Comparison of ENCODE assay signal across 7 cellular contexts in genomic region chr20:25408170-25408547, GRCh38. TPM values are rescaled to one million over a fixed set of nuclear protein-coding genes. Genes with fewer than 3 reads are reported as not detected.
DNase-seq lines count a peak whose midpoint lies in the region; ATAC-seq and TF ChIP-seq lines count a peak whose summit lies in the region.

No MANE protein-coding gene starts in this region.

- no peaks in the 10 kb centered on the region for H3F3A ChIP-seq in smooth muscle cell (ENCODE audit: low read depth)

- H3K79me2 ChIP-seq in smooth muscle cell (ENCODE audit: low read depth), result peaks cover 15% of the 10 kb centered on the region

- H3K4me2 ChIP-seq in smooth muscle cell, result peak overlapping the region; percentile 87

- H4K20me1 ChIP-seq in smooth muscle cell (ENCODE audit: low read depth), result no peaks in the 10 kb centered on the region

- no peaks in the 10 kb centered on the region for H3K27me3 Mint-ChIP-seq in T-cell

- H3K36me3 Mint-ChIP-seq in T-cell, result peaks cover 4% of the 10 kb centered on the region

- 2% methylated on average over 4 of the region's 4 CpGs for WGBS in smooth muscle cell (ENCODE audit: low lambda C conversion rate)

- H3K4me1 Mint-ChIP-seq in T-cell, result peaks cover 12 to 19% (median 18%) of the 10 kb centered on the region in 3 donors

- no peak overlapping the region for H3K27ac Mint-ChIP-seq in T-cell

- peak overlapping the region; percentile 87 for H2AFZ ChIP-seq in smooth muscle cell (ENCODE audit: low read depth)

- no peaks in the 10 kb centered on the region for H3K4me1 ChIP-seq in HEK293 (ENCODE audit: control insufficient read depth, insufficient read depth, low read length)
- peaks cover 10% of the 10 kb centered on the region for H3K4me1 ChIP-seq in smooth muscle cell (ENCODE audit: low read depth)

- TF ChIP-seq CTCF in HEK293 (tag by site-specific recombination; IDR thresholded peaks at IDR 0.05) (no peak), smooth muscle cell (IDR thresholded peaks at IDR 0.05; ENCODE audit: borderline replicate concordance, insufficient read depth, poor library complexity, severe bottlenecking) (no peak)

- ATAC-seq in T-cell (replicated peaks in 1 of 4), result no peak
- no peak for ATAC-seq in GM21515 (IDR thresholded peaks at IDR 0.05; ENCODE audit: unreplicated experiment)
- ATAC-seq in HG03196 (IDR thresholded peaks at IDR 0.05; ENCODE audit: unreplicated experiment), result no peak

- no peaks in the 10 kb centered on the region for H3K27me3 ChIP-seq in smooth muscle cell (ENCODE audit: low read depth)

- peaks cover 7 to 20% of the 10 kb centered on the region in 2 experiments; a peak in 2 of 3 replicates for H3K36me3 ChIP-seq in HEK293 (ENCODE audit: control insufficient read depth in 2 of 2, insufficient read depth in 1 of 2, low read length in 2 of 2)
- no peaks in the 10 kb centered on the region for H3K36me3 ChIP-seq in smooth muscle cell (ENCODE audit: low read depth)

- POLR2A ChIA-PET in HEK293 (lab: Yijun Ruan, JAX) (interaction anchor here (0.8 to 1.8 kb wide), 5 partner anchors 9 to 213 kb away, joined by 3 to 7 read pairs (median 5); partner anchors contain the start of gene ENTPD6), T-cell (lab: Charles Lee) (no interaction called here)

- no peaks in the 10 kb centered on the region for H3K9me3 ChIP-seq in HEK293 (ENCODE audit: control insufficient read depth, insufficient read depth, low read depth, low read length)
- H3K9me3 ChIP-seq in smooth muscle cell (replicated peaks; ENCODE audit: low read depth), result no peaks in the 10 kb centered on the region

- H3K9me3 Mint-ChIP-seq in T-cell, result peaks cover 0 to 12% (median 5%) of the 10 kb centered on the region in 3 donors

- CTCF ChIA-PET in HEK293 (lab: Yijun Ruan, JAX), result interaction anchor here (0.5 to 2.4 kb wide), 2 partner anchors 9 to 15 kb away, joined by 3 to 14 read pairs; no protein-coding TSS in a partner anchor
- CTCF ChIA-PET in T-cell (lab: Charles Lee), result interaction anchor here (0.5 to 2.0 kb wide), 4 partner anchors 9 to 63 kb away, joined by 3 to 9 read pairs (median 6); partner anchors contain the start of gene ABHD12 (in 1 of the 2)

- peak overlapping the region; percentile 63 for H3K9ac ChIP-seq in smooth muscle cell (ENCODE audit: low read depth)

- DNase-seq in T-cell (no peak), germinal center (ENCODE audit: low spot score) (peak; percentile 11), smooth muscle cell (lab: John Stamatoyannopoulos, UW; ENCODE audit: unreplicated experiment) (no peak), foreskin melanocyte (no peak)

- H3K4me3 Mint-ChIP-seq in T-cell, result peak overlapping the region; percentile 83 to 94 (median 92)

- H3K4me3 ChIP-seq in HEK293 (ENCODE audit: low read depth, low read length) (peak overlapping the region; percentile 83), smooth muscle cell (peak overlapping the region; percentile 68)

- H3K27ac ChIP-seq in HEK293 (ENCODE audit: extremely low read depth, low read depth, low read length), result peak overlapping the region; percentile 87
- H3K27ac ChIP-seq in smooth muscle cell (ENCODE audit: low read depth), result no peak overlapping the region

TF ChIP-seq in HEK293, 187 proteins besides CTCF, POLR2A, EP300 and RAD21:
- TF ChIP-seq HOXD13 (CRISPR knock-in tag; IDR thresholded peaks at IDR 0.05; ENCODE audit: borderline replicate concordance), result no peak
- TF ChIP-seq ZNF132 (tag by site-specific recombination; IDR thresholded peaks at IDR 0.05; ENCODE audit: borderline replicate concordance), result no peak
- no peak for TF ChIP-seq ZNF707 (tag by site-specific recombination; IDR thresholded peaks at IDR 0.05)
TF ChIP-seq in HEK293: peak in this region for 0.

RNA-seq across cellular contexts. Expression of gene GINS1, which starts 0.7 kb away (rescaled TPM):
- total RNA-seq in T-cell (1 to 10 TPM; 1.1 to 2.8 (median 1.2) TPM), smooth muscle cell (5.8 and 9.3 TPM in 2 replicates)
- 3.4 and 5.9 TPM in 2 replicates for polyA plus RNA-seq in smooth muscle cell

RNA-seq across cellular contexts. Expression of gene ABHD12, which starts 17.5 kb away (rescaled TPM):
- total RNA-seq in T-cell, result 10 to 100 TPM; 19.5 to 27.7 (median 22.1) TPM
- 18.5 and 18.7 TPM in 2 replicates for total RNA-seq in smooth muscle cell
- polyA plus RNA-seq in smooth muscle cell, result 41.8 and 53.9 TPM in 2 replicates
